In the genomic region with DNA sequence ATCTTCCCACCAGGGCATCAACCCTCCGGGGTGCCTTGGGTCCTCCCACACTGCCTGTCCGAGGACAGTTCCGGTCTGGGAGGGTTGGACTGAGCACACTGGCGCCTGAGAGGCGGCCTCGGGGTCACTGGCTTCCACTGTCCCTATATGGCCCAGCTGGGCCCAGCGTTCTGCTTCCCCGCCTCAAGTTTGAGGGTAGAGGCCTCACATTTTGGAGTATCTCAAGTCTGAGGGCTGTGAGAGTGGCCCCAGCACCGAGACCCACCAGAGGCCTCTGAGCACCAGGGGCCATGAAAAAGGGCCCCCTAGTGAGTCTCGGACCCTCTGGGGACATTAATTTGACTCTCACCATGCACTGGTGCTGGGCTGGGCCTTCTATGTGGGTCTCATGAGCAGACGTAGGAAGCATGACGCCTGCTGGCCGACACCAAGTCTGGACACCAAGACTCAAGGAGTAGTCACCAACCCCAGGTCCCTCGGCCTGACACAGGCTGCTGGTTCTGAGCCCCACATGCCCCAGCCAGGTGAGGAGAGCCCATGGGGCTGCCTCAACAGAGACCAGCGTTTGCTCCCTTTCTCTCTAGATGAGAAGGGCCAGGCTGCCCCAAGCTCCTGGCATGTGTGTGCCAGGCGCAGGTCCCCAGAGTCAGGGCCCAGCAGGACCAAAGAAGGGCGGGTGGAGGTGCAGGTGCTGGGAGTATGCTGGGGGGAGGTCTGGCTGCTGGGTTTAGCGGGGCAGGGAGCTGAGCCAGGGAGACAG, we compare ENCODE assay signal across 11 cellular contexts. TPM values are rescaled to one million over a fixed set of nuclear protein-coding genes. Genes with fewer than 3 reads are reported as not detected.
"Had no signal": no experiment of that assay in that cellular context is flagged by ENCODE, and none has a peak within 500 bp of the region (broad histone marks: within the 10 kb centered on the region; RNA-seq: fewer than 3 reads in every experiment).

No MANE protein-coding gene starts in this region.

- H3K9me3 ChIP-seq: pancreas had no signal

- H3K4me3 ChIP-seq: pancreas, smooth muscle cell had no signal

- ATAC-seq: pancreas; stimulated activated memory B cell treated with anti-CD40 and anti-IgM and Interleukin-4, amounts not matched to agents 10 μg/mL and 1 μg/mL and 100 μg/mL, for 72 hours; T-helper 17 cell had no signal

- DNase-seq: activated B cell treated with CpG ODN at 0.5 μM for 24 hours; activated CD4-positive, alpha-beta T cell treated with anti-CD3 and anti-CD28 coated beads, Interleukin-2, amount 10 ng/mL, durations not matched to agents 24 days and 14 days; activated naive CD4-positive, alpha-beta T cell; central memory CD4-positive, alpha-beta T cell; erythroblast; hypothalamus; mesenchymal stem cell; T-helper 17 cell had no signal

- H3K36me3 ChIP-seq: pancreas had no signal

- H3K27ac ChIP-seq: pancreas had no signal

- H3K27me3 ChIP-seq: pancreas had no signal

RNA-seq across cellular contexts. Expression of gene TXNRD2, which starts 47.5 kb away (rescaled TPM):
- total RNA-seq: smooth muscle cell had no signal
